Comparison of ENCODE assay signal across 17 cellular contexts in genomic region chr21:45507888-45508508, GRCh38. TPM values are rescaled to one million over a fixed set of nuclear protein-coding genes. Genes with fewer than 3 reads are reported as not detected.
DNase-seq lines count a peak whose midpoint lies in the region; ATAC-seq and TF ChIP-seq lines count a peak whose summit lies in the region.
"Had no signal": no experiment of that assay in that cellular context is flagged by ENCODE, and none has a peak within 500 bp of the region (broad histone marks: within the 10 kb centered on the region; RNA-seq: fewer than 3 reads in every experiment).

No MANE protein-coding gene starts in this region.

- no peaks in the 10 kb centered on the region for H3K4me1 ChIP-seq in CD4-positive, alpha-beta memory T cell (ENCODE audit: insufficient read depth, low read length)
- H3K4me1 ChIP-seq: Peyer's patch had no signal

- no peaks in the 10 kb centered on the region for H3K36me3 Mint-ChIP-seq in activated naive CD4-positive, alpha-beta T cell treated with anti-CD3 and anti-CD28 coated beads, Interleukin-2, amount 50 U/mL, for 72 hours
- H3K36me3 Mint-ChIP-seq in stimulated activated effector memory CD8-positive, alpha-beta T cell treated with anti-CD3 and anti-CD28 coated beads, Interleukin-12 subunit alpha, Interleukin-12 subunit beta, amount 100 ng/mL, for 72 hours, result peaks cover 24% of the 10 kb centered on the region
- H3K36me3 Mint-ChIP-seq in CD4-positive, alpha-beta memory T cell, result no peaks in the 10 kb centered on the region
- H3K36me3 Mint-ChIP-seq: CD8-positive, alpha-beta memory T cell had no signal

- H3K4me1 Mint-ChIP-seq in stimulated activated effector memory CD8-positive, alpha-beta T cell treated with anti-CD3 and anti-CD28 coated beads, Interleukin-12 subunit alpha, Interleukin-12 subunit beta, amount 100 ng/mL, for 72 hours, result peaks cover 10% of the 10 kb centered on the region
- no peaks in the 10 kb centered on the region for H3K4me1 Mint-ChIP-seq in CD4-positive, alpha-beta memory T cell
- H3K4me1 Mint-ChIP-seq: CD8-positive, alpha-beta memory T cell; central memory CD8-positive, alpha-beta T cell had no signal

- no peak for ATAC-seq in activated naive CD4-positive, alpha-beta T cell treated with anti-CD3 and anti-CD28 coated beads, Interleukin-2, amount 50 U/mL, for 72 hours
- ATAC-seq in stimulated activated effector memory CD8-positive, alpha-beta T cell treated with anti-CD3 and anti-CD28 coated beads, Interleukin-12 subunit alpha, Interleukin-12 subunit beta, amount 100 ng/mL, for 72 hours, result no peak
- no peak for ATAC-seq in esophagus mucosa

- H3K36me3 ChIP-seq in CD4-positive, alpha-beta memory T cell (ENCODE audit: insufficient read depth, low read length), result no peaks in the 10 kb centered on the region

- POLR2A ChIA-PET in CD4-positive, alpha-beta memory T cell (lab: Charles Lee; ENCODE audit: partially characterized antibody), result no interaction called here

- no peak for DNase-seq in activated naive CD4-positive, alpha-beta T cell treated with anti-CD3 and anti-CD28 coated beads, Interleukin-2, amount 50 U/mL, for 72 hours (ENCODE audit: low spot score in 2 of 2)
- no peak for DNase-seq in activated naive CD4-positive, alpha-beta T cell (lab: John Stamatoyannopoulos, UW)
- DNase-seq in islet precursor cell, result peak; percentile 33
- no peak for DNase-seq in stimulated activated effector memory CD8-positive, alpha-beta T cell treated with anti-CD3 and anti-CD28 coated beads, Interleukin-12 subunit alpha, Interleukin-12 subunit beta, amount 100 ng/mL, for 72 hours (ENCODE audit: low spot score in 2 of 2)
- no peak for DNase-seq in NCI-H2029 (lab: John Stamatoyannopoulos, UW)
- DNase-seq in CD4-positive, alpha-beta memory T cell, result no peak
- DNase-seq: activated T-cell treated with anti-CD3 and anti-CD28 coated beads, Interleukin-2, amount 50 U/mL, for 48 hours; DND-41; effector memory CD4-positive, alpha-beta T cell; hippocampal formation; MM.1S; NCI-H1694 had no signal

- H3K9me3 Mint-ChIP-seq in activated naive CD4-positive, alpha-beta T cell treated with anti-CD3 and anti-CD28 coated beads, Interleukin-2, amount 50 U/mL, for 72 hours, result no peaks in the 10 kb centered on the region
- H3K9me3 Mint-ChIP-seq in stimulated activated effector memory CD8-positive, alpha-beta T cell treated with anti-CD3 and anti-CD28 coated beads, Interleukin-12 subunit alpha, Interleukin-12 subunit beta, amount 100 ng/mL, for 72 hours, result no peaks in the 10 kb centered on the region
- H3K9me3 Mint-ChIP-seq in CD4-positive, alpha-beta memory T cell, result no peaks in the 10 kb centered on the region
- H3K9me3 Mint-ChIP-seq: CD8-positive, alpha-beta memory T cell; central memory CD8-positive, alpha-beta T cell had no signal

- no peaks in the 10 kb centered on the region for H3K27me3 Mint-ChIP-seq in CD4-positive, alpha-beta memory T cell
- H3K27me3 Mint-ChIP-seq: CD8-positive, alpha-beta memory T cell; central memory CD8-positive, alpha-beta T cell had no signal

- H3K9me3 ChIP-seq in CD4-positive, alpha-beta memory T cell (ENCODE audit: control insufficient read depth in 1 of 2, low read length in 2 of 2), result no peaks in the 10 kb centered on the region
- H3K9me3 ChIP-seq: Peyer's patch had no signal

- H3K4me3 Mint-ChIP-seq in stimulated activated effector memory CD8-positive, alpha-beta T cell treated with anti-CD3 and anti-CD28 coated beads, Interleukin-12 subunit alpha, Interleukin-12 subunit beta, amount 100 ng/mL, for 72 hours, result no peak overlapping the region
- no peak overlapping the region for H3K4me3 Mint-ChIP-seq in CD4-positive, alpha-beta memory T cell
- H3K4me3 Mint-ChIP-seq: CD8-positive, alpha-beta memory T cell; central memory CD8-positive, alpha-beta T cell had no signal

- H3K4me3 ChIP-seq in CD4-positive, alpha-beta memory T cell (ENCODE audit: low read length in 2 of 2), result no peak overlapping the region
- H3K4me3 ChIP-seq: Peyer's patch had no signal

- H3K27ac ChIP-seq in VCaP, result peak overlapping the region; percentile 100; the same call in 1 of the 2 replicates
- no peak overlapping the region for H3K27ac ChIP-seq in CD4-positive, alpha-beta memory T cell (ENCODE audit: low read depth, low read length)
- H3K27ac ChIP-seq: Peyer's patch had no signal

- intact Hi-C loops in CD4-positive, alpha-beta memory T cell (cut with micrococcal nuclease), result no loop called here

- H3K27me3 ChIP-seq in CD4-positive, alpha-beta memory T cell (ENCODE audit: insufficient read depth, low read length), result no peaks in the 10 kb centered on the region
- H3K27me3 ChIP-seq: Peyer's patch had no signal

- peak overlapping the region; percentile 45 to 58 for H3K27ac Mint-ChIP-seq in activated naive CD4-positive, alpha-beta T cell treated with anti-CD3 and anti-CD28 coated beads, Interleukin-2, amount 50 U/mL, for 72 hours
- H3K27ac Mint-ChIP-seq in stimulated activated effector memory CD8-positive, alpha-beta T cell treated with anti-CD3 and anti-CD28 coated beads, Interleukin-12 subunit alpha, Interleukin-12 subunit beta, amount 100 ng/mL, for 72 hours, result peak overlapping the region; percentile 69
- peak overlapping the region in 1 of 7 donors; percentile 59 for H3K27ac Mint-ChIP-seq in CD4-positive, alpha-beta memory T cell

- CTCF ChIA-PET in CD4-positive, alpha-beta memory T cell (lab: Charles Lee; ENCODE audit: partially characterized antibody), result no interaction called here

- TF ChIP-seq CTCF in VCaP (conservative IDR thresholded peaks at IDR 0.05), result no peak

RNA-seq across cellular contexts. Expression of gene SLC19A1, which starts 34.2 kb away (rescaled TPM):
- total RNA-seq in activated naive CD4-positive, alpha-beta T cell treated with anti-CD3 and anti-CD28 coated beads, Interleukin-2, amount 50 U/mL, for 72 hours, result 10 to 100 TPM; 24.9 to 62.5 TPM
- 3.1 TPM for total RNA-seq in esophagus mucosa
- total RNA-seq in CD4-positive, alpha-beta memory T cell, result 1 to 10 TPM; 8.0 to 9.8 TPM
- 1 to 10 TPM; 7.4 to 8.5 TPM for polyA plus RNA-seq in CD4-positive, alpha-beta memory T cell
